ENCODE assay signal across 2 cellular contexts in the genomic region with DNA sequence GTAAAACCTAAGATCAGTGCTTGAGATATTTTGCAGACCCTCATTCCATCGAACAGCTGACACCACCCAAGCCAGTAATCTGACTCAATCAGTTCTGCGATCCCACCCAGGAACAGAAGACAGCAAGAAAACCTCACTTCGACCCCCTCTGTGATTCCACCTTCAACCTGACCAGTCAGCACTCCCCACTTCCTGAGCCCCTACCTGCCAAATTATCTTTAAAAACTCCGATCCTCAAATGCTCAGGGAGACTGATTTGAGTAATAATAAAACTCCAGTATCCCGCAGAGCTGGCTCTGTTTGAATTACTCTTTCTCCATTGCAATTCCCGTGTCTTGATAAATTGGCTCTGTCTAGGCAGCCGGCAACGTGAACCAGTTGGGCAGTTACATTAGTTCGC.
A peak's percentile ranks its signal among the peaks of the same experiment; 100 is the strongest.
TF ChIP-seq lines count a peak whose summit lies in the region.

No MANE protein-coding gene starts in this region.

TF ChIP-seq in GM23338, 12 proteins besides CTCF, POLR2A, EP300 and RAD21 (continues in another document):
- TF ChIP-seq POLR2AphosphoS5 (IDR thresholded peaks at IDR 0.05; ENCODE audit: low read depth) (no peak), EZH2phosphoT487 (IDR thresholded peaks at IDR 0.05; ENCODE audit: unreplicated experiment) (no peak), NANOG (IDR thresholded peaks at IDR 0.05; ENCODE audit: borderline replicate concordance) (no peak), ZNF114 (CRISPR knock-in tag; IDR thresholded peaks at IDR 0.05) (no peak), STAT1 (IDR thresholded peaks at IDR 0.05; ENCODE audit: unreplicated experiment) (no peak), EZH2 (IDR thresholded peaks at IDR 0.05; ENCODE audit: low read depth, unreplicated experiment) (no peak), JUNB (IDR thresholded peaks at IDR 0.05; ENCODE audit: unreplicated experiment) (no peak)
- TF ChIP-seq, protein P1, sequence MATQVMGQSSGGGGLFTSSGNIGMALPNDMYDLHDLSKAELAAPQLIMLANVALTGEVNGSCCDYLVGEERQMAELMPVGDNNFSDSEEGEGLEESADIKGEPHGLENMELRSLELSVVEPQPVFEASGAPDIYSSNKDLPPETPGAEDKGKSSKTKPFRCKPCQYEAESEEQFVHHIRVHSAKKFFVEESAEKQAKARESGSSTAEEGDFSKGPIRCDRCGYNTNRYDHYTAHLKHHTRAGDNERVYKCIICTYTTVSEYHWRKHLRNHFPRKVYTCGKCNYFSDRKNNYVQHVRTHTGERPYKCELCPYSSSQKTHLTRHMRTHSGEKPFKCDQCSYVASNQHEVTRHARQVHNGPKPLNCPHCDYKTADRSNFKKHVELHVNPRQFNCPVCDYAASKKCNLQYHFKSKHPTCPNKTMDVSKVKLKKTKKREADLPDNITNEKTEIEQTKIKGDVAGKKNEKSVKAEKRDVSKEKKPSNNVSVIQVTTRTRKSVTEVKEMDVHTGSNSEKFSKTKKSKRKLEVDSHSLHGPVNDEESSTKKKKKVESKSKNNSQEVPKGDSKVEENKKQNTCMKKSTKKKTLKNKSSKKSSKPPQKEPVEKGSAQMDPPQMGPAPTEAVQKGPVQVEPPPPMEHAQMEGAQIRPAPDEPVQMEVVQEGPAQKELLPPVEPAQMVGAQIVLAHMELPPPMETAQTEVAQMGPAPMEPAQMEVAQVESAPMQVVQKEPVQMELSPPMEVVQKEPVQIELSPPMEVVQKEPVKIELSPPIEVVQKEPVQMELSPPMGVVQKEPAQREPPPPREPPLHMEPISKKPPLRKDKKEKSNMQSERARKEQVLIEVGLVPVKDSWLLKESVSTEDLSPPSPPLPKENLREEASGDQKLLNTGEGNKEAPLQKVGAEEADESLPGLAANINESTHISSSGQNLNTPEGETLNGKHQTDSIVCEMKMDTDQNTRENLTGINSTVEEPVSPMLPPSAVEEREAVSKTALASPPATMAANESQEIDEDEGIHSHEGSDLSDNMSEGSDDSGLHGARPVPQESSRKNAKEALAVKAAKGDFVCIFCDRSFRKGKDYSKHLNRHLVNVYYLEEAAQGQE (IDR thresholded peaks at IDR 0.05; ENCODE audit: unreplicated experiment), result no peak
- TF ChIP-seq, protein P2, sequence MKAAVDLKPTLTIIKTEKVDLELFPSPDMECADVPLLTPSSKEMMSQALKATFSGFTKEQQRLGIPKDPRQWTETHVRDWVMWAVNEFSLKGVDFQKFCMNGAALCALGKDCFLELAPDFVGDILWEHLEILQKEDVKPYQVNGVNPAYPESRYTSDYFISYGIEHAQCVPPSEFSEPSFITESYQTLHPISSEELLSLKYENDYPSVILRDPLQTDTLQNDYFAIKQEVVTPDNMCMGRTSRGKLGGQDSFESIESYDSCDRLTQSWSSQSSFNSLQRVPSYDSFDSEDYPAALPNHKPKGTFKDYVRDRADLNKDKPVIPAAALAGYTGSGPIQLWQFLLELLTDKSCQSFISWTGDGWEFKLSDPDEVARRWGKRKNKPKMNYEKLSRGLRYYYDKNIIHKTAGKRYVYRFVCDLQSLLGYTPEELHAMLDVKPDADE (IDR thresholded peaks at IDR 0.05), result no peak
- TF ChIP-seq, protein P3, sequence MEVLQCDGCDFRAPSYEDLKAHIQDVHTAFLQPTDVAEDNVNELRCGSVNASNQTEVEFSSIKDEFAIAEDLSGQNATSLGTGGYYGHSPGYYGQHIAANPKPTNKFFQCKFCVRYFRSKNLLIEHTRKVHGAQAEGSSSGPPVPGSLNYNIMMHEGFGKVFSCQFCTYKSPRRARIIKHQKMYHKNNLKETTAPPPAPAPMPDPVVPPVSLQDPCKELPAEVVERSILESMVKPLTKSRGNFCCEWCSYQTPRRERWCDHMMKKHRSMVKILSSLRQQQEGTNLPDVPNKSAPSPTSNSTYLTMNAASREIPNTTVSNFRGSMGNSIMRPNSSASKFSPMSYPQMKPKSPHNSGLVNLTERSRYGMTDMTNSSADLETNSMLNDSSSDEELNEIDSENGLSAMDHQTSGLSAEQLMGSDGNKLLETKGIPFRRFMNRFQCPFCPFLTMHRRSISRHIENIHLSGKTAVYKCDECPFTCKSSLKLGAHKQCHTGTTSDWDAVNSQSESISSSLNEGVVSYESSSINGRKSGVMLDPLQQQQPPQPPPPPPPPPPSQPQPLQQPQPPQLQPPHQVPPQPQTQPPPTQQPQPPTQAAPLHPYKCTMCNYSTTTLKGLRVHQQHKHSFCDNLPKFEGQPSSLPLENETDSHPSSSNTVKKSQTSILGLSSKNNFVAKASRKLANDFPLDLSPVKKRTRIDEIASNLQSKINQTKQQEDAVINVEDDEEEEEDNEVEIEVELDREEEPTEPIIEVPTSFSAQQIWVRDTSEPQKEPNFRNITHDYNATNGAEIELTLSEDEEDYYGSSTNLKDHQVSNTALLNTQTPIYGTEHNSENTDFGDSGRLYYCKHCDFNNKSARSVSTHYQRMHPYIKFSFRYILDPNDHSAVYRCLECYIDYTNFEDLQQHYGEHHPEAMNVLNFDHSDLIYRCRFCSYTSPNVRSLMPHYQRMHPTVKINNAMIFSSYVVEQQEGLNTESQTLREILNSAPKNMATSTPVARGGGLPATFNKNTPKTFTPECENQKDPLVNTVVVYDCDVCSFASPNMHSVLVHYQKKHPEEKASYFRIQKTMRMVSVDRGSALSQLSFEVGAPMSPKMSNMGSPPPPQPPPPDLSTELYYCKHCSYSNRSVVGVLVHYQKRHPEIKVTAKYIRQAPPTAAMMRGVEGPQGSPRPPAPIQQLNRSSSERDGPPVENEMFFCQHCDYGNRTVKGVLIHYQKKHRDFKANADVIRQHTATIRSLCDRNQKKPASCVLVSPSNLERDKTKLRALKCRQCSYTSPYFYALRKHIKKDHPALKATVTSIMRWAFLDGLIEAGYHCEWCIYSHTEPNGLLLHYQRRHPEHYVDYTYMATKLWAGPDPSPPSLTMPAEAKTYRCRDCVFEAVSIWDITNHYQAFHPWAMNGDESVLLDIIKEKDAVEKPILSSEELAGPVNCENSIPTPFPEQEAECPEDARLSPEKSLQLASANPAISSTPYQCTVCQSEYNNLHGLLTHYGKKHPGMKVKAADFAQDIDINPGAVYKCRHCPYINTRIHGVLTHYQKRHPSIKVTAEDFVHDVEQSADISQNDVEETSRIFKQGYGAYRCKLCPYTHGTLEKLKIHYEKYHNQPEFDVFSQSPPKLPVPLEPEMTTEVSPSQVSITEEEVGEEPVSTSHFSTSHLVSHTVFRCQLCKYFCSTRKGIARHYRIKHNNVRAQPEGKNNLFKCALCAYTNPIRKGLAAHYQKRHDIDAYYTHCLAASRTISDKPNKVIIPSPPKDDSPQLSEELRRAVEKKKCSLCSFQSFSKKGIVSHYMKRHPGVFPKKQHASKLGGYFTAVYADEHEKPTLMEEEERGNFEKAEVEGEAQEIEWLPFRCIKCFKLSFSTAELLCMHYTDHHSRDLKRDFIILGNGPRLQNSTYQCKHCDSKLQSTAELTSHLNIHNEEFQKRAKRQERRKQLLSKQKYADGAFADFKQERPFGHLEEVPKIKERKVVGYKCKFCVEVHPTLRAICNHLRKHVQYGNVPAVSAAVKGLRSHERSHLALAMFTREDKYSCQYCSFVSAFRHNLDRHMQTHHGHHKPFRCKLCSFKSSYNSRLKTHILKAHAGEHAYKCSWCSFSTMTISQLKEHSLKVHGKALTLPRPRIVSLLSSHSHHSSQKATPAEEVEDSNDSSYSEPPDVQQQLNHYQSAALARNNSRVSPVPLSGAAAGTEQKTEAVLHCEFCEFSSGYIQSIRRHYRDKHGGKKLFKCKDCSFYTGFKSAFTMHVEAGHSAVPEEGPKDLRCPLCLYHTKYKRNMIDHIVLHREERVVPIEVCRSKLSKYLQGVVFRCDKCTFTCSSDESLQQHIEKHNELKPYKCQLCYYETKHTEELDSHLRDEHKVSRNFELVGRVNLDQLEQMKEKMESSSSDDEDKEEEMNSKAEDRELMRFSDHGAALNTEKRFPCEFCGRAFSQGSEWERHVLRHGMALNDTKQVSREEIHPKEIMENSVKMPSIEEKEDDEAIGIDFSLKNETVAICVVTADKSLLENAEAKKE (CRISPR knock-in tag; IDR thresholded peaks at IDR 0.05), result no peak

TF ChIP-seq in H1, 55 proteins besides CTCF, POLR2A, EP300 and RAD21:
- TF ChIP-seq NANOG (IDR thresholded peaks at IDR 0.05; ENCODE audit: insufficient read depth, low read depth, low read length, poor library complexity, severe bottlenecking) (peak; percentile 50), ASH2L (IDR thresholded peaks at IDR 0.05; ENCODE audit: low read length) (peak; percentile 9), CBX5 (IDR thresholded peaks at IDR 0.05; ENCODE audit: low read depth, low read length) (no peak), HDAC2 (IDR thresholded peaks at IDR 0.05; ENCODE audit: borderline replicate concordance in 1 of 2, low read depth in 2 of 2, low read length in 2 of 2) (0 out of 4 replicates have a peak, but pooled peaks of 1 of the 2 experiments have one; percentile 56)
